In genomic region chr11:112227471-112227870, GRCh38 we compare ENCODE assay signal across 8 cellular contexts. TPM values are rescaled to one million over a fixed set of nuclear protein-coding genes. Genes with fewer than 3 reads are reported as not detected.
A peak's percentile ranks its signal among the peaks of the same experiment; 100 is the strongest.
DNase-seq lines count a peak whose midpoint lies in the region; ATAC-seq and TF ChIP-seq lines count a peak whose summit lies in the region.

No MANE protein-coding gene starts in this region.

- H3K4me3 ChIP-seq in GM23338 (peak overlapping the region; percentile 85), fibroblast of the aortic adventitia (ENCODE audit: low read depth, low read length) (peak overlapping the region; percentile 93), skeletal muscle satellite cell (ENCODE audit: low read length) (peak overlapping the region; percentile 95)

- peaks cover 35% of the 10 kb centered on the region for H3K79me2 ChIP-seq in GM23338 (replicated peaks; ENCODE audit: insufficient read depth)

- ATAC-seq in GM23338 (no peak), WTC11 (no peak), HG03045 (IDR thresholded peaks at IDR 0.05; ENCODE audit: unreplicated experiment) (no peak)

- H3K4me3 Mint-ChIP-seq in GM23338 (peak overlapping the region; percentile 75), WTC11 (peak overlapping the region; percentile 81)

- no peak overlapping the region for H3K27ac ChIP-seq in GM23338 (ENCODE audit: low read depth)

- H3K4me1 ChIP-seq in GM23338 (ENCODE audit: insufficient read depth) (peaks cover 7% of the 10 kb centered on the region), skeletal muscle satellite cell (ENCODE audit: control insufficient read depth, insufficient read depth, low read length) (peaks cover 26% of the 10 kb centered on the region)

- no peaks in the 10 kb centered on the region for H3F3A ChIP-seq in GM23338 (replicated peaks; ENCODE audit: low read depth)

- CTCF ChIA-PET in WTC11 (lab: Charles Lee), result interaction anchor here (1.3 kb wide), 1 partner anchor 53 kb away, joined by 6 read pairs; no protein-coding TSS in a partner anchor

- H3K27ac Mint-ChIP-seq in GM23338 (peak overlapping the region; percentile 7; the same call in 1 of the 2 replicates), WTC11 (peak overlapping the region; percentile 17; the same call in 1 of the 2 replicates)

- peaks cover 8% of the 10 kb centered on the region; the same call in 1 of the 2 replicates for H3K36me3 ChIP-seq in GM23338 (ENCODE audit: insufficient read depth)
- peaks cover 22% of the 10 kb centered on the region for H3K36me3 ChIP-seq in skeletal muscle satellite cell (ENCODE audit: insufficient read depth, low read length)

- H3K9ac ChIP-seq in skeletal muscle satellite cell (ENCODE audit: low read depth, low read length), result peak overlapping the region; percentile 97

- H3K9me3 ChIP-seq in skeletal muscle satellite cell (replicated peaks; ENCODE audit: low read length), result no peaks in the 10 kb centered on the region

- H3K4me2 ChIP-seq in GM23338, result peak overlapping the region; percentile 95
- peak overlapping the region; percentile 95 for H3K4me2 ChIP-seq in skeletal muscle satellite cell (ENCODE audit: low read length)

- H3K36me3 Mint-ChIP-seq in GM23338 (ENCODE audit: low read depth) (peaks cover 15% of the 10 kb centered on the region; the same call in 2 of the 3 replicates), WTC11 (peaks cover 17% of the 10 kb centered on the region)

- H3K9me3 Mint-ChIP-seq in GM23338 (no peaks in the 10 kb centered on the region), WTC11 (no peaks in the 10 kb centered on the region)

- POLR2A ChIA-PET in WTC11 (lab: Charles Lee), result interaction anchor here (0.6 kb wide), 1 partner anchor 548 kb away, joined by 4 read pairs; no protein-coding TSS in a partner anchor

- no peak for DNase-seq in GM23338 (ENCODE audit: low spot score)
- DNase-seq in WTC11 (ENCODE audit: low spot score), result no peak
- no peak for DNase-seq in fibroblast of the aortic adventitia (ENCODE audit: low read depth)
- DNase-seq in SW480 (ENCODE audit: low spot score), result no peak
- DNase-seq in A172 (ENCODE audit: low spot score), result no peak
- no peak for DNase-seq in stimulated activated naive CD4-positive, alpha-beta T cell treated with Interleukin-2 at 50 U/mL for 16 hours (lab: John Stamatoyannopoulos, UW)

- no peaks in the 10 kb centered on the region for H3K9me2 ChIP-seq in GM23338 (ENCODE audit: insufficient read depth)

- peaks cover 9% of the 10 kb centered on the region for H3K27me3 Mint-ChIP-seq in GM23338 (ENCODE audit: insufficient read depth, low read depth, poor library complexity)
- H3K27me3 Mint-ChIP-seq in WTC11 (ENCODE audit: low read depth), result peaks cover 26% of the 10 kb centered on the region

- no peaks in the 10 kb centered on the region; the same call in 1 of the 2 replicates for H3K27me3 ChIP-seq in GM23338 (ENCODE audit: insufficient read depth)
- no peaks in the 10 kb centered on the region for H3K27me3 ChIP-seq in skeletal muscle satellite cell (ENCODE audit: control insufficient read depth, insufficient read depth, low read length)

- no peak for TF ChIP-seq CTCF in GM23338 (conservative IDR thresholded peaks at IDR 0.05; ENCODE audit: low read depth in 2 of 2)
- TF ChIP-seq CTCF in WTC11 (IDR thresholded peaks at IDR 0.05), result no peak
- TF ChIP-seq CTCF in fibroblast of the aortic adventitia (IDR thresholded peaks at IDR 0.05; ENCODE audit: insufficient read depth, low read length), result no peak

- peaks cover 5% of the 10 kb centered on the region; the same call in 1 of the 2 replicates for H4K20me1 ChIP-seq in GM23338 (replicated peaks; ENCODE audit: insufficient read depth)

- no peak overlapping the region for H2AFZ ChIP-seq in GM23338

- H3K4me1 Mint-ChIP-seq in GM23338 (peaks cover 12% of the 10 kb centered on the region), WTC11 (peaks cover 17% of the 10 kb centered on the region)

TF ChIP-seq in GM23338, 12 proteins besides CTCF, POLR2A, EP300 and RAD21 (continues in another document):
- TF ChIP-seq POLR2AphosphoS5 (IDR thresholded peaks at IDR 0.05; ENCODE audit: low read depth) (no peak), STAT1 (IDR thresholded peaks at IDR 0.05; ENCODE audit: unreplicated experiment) (no peak), CREB1 (CRISPR knock-in tag; IDR thresholded peaks at IDR 0.05; ENCODE audit: low read depth) (no peak), ZNF114 (CRISPR knock-in tag; IDR thresholded peaks at IDR 0.05) (no peak), ZNF331 (CRISPR knock-in tag; IDR thresholded peaks at IDR 0.05; ENCODE audit: low read depth) (no peak), EZH2phosphoT487 (IDR thresholded peaks at IDR 0.05; ENCODE audit: unreplicated experiment) (no peak)

TF ChIP-seq in WTC11, 78 proteins besides CTCF, POLR2A, EP300 and RAD21 (continues in another document):
- TF ChIP-seq ARID4B (CRISPR knock-in tag; IDR thresholded peaks at IDR 0.05; ENCODE audit: borderline replicate concordance), result no peak
- no peak for TF ChIP-seq IRF1 (CRISPR knock-in tag; IDR thresholded peaks at IDR 0.05)
- TF ChIP-seq E2F5 (CRISPR knock-in tag; IDR thresholded peaks at IDR 0.05), result no peak
- TF ChIP-seq ELF4 (CRISPR knock-in tag; IDR thresholded peaks at IDR 0.05; ENCODE audit: low read depth), result no peak

RNA-seq across cellular contexts. Expression of gene PTS, which starts 1.2 kb away (rescaled TPM):
- total RNA-seq in GM23338 (2014; rRNA removed; shearing (Covaris generic)), result 19.9 and 29.1 TPM in 2 replicates
- 85.5 and 103 TPM in 2 replicates for polyA plus RNA-seq in GM23338 (2016; fragmentation: Nextera tagmentation; extraction: Ambion mirVana)
- total RNA-seq in WTC11 (2021) (23.5 to 26.7 TPM (median 25.7 TPM) in 3 replicates), fibroblast of the aortic adventitia (ENCODE audit: low replicate concordance) (19.7 and 52.2 TPM in 2 replicates)
- 63.9 and 71.0 TPM in 2 replicates for total RNA-seq in skeletal muscle satellite cell (2012; rRNA removed)
- 33.0 and 51.8 TPM in 2 replicates for total RNA-seq in A172 (2014; rRNA removed; shearing (Covaris generic))

RNA-seq across cellular contexts. Expression of gene PLET1, which starts 33.2 kb away (rescaled TPM):
- total RNA-seq in GM23338 (2014; rRNA removed; shearing (Covaris generic)), result not detected in 2 replicates
- not detected in 2 replicates for polyA plus RNA-seq in GM23338 (2016; fragmentation: Nextera tagmentation; extraction: Ambion mirVana)
- total RNA-seq in WTC11 (2021), result not detected in 3 replicates
- not detected in 2 replicates for total RNA-seq in fibroblast of the aortic adventitia (ENCODE audit: low replicate concordance)
- total RNA-seq in skeletal muscle satellite cell (2012; rRNA removed), result not detected in 2 replicates
- not detected in 2 replicates for total RNA-seq in A172 (2014; rRNA removed; shearing (Covaris generic))

RNA-seq across cellular contexts. Expression of gene BCO2, which starts 52.2 kb away (rescaled TPM):
- total RNA-seq in GM23338 (2014; rRNA removed; shearing (Covaris generic)), result 0.63 and 1.4 TPM in 2 replicates
- polyA plus RNA-seq in GM23338 (2016; fragmentation: Nextera tagmentation; extraction: Ambion mirVana), result 0.59 and 1.1 TPM in 2 replicates
- 0.48 to 1.3 TPM (median 1.0 TPM) in 3 replicates for total RNA-seq in WTC11 (2021)
- total RNA-seq in fibroblast of the aortic adventitia (ENCODE audit: low replicate concordance), result 1.5 and 4.0 TPM in 2 replicates
- total RNA-seq in skeletal muscle satellite cell (2012; rRNA removed), result 0.25 and 2.0 TPM in 2 replicates
- 0.10 TPM in 1 of 2 replicates, not detected in the other for total RNA-seq in A172 (2014; rRNA removed; shearing (Covaris generic))
